Comparison of ENCODE assay signal across 21 cellular contexts in the genomic region with DNA sequence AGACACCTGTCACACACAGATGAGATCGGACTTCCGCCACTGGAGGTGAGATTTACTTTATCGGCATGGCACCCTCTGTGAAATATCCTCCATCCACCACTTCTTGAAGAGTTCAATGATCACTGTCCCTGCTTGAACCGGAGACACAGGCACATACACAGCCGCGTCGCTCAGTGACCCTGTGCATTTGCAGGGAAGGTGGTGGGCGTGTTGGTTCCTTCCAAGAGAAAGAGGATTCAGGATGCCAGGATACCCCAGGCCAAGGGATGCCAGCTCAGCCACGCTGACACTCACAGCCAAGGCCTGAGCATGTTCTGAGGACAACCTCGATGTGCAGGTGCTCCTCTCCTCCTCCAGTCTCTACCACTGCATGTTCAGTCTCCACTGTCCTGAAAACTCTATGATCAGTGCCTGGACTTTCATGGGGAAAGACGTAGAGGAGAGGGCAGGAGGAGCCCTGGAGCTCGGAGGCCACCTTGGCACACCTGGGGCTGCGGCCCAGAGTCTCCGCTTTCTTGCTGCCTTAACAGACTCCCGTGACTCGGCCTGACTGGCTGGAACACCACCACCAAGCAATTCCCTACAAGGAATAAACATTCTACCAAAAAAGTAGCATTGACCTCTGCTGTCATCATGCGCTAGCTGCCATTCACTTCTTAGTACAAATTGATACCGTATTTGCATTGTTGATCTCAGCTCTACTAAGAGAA.
DNase-seq lines count a peak whose midpoint lies in the region; ATAC-seq and TF ChIP-seq lines count a peak whose summit lies in the region.
"Had no signal": no experiment of that assay in that cellular context is flagged by ENCODE, and none has a peak within 500 bp of the region (broad histone marks: within the 10 kb centered on the region; RNA-seq: fewer than 3 reads in every experiment).

No MANE protein-coding gene starts in this region.

- H3K4me3 ChIP-seq in right atrium auricular region = no peak overlapping the region
- H3K4me3 ChIP-seq in upper lobe of right lung = no peak overlapping the region

- DNase-seq in cardiac septum (ENCODE audit: low spot score) (peak; percentile 55), right atrium auricular region (ENCODE audit: low spot score) (no peak), ecto neural progenitor cell (ENCODE audit: low spot score) (peak; percentile 17), mesenteric fat pad (ENCODE audit: low spot score) (peak; percentile 51), upper lobe of right lung (peak; percentile 44), foreskin melanocyte (no peak), GF-D8 (lab: John Stamatoyannopoulos, UW) (no peak)
- no peak for DNase-seq in activated naive CD4-positive, alpha-beta T cell treated with anti-CD3 and anti-CD28 coated beads, Interleukin-2, amount 50 U/mL, for 72 hours (ENCODE audit: low spot score in 2 of 2)
- DNase-seq: CD4-positive, alpha-beta memory T cell; DMS 273 treated with DMSO at 0.1 percent for 48 hours; GOT3; IMR-90; NCI-H1105; NCI-H2029 treated with DMSO at 0.1 percent for 48 hours; NCI-H345; NCI-H524; NCI-H774; NK-92 treated with Interleukin-12 subunit alpha and Interleukin-12 subunit beta, amount 100 ng/mL, for 24 hours had no signal

- ATAC-seq in upper lobe of right lung = no peak
- no peak for ATAC-seq in activated naive CD4-positive, alpha-beta T cell treated with anti-CD3 and anti-CD28 coated beads, Interleukin-2, amount 50 U/mL, for 72 hours

- no peak overlapping the region for H3K27ac Mint-ChIP-seq in activated naive CD4-positive, alpha-beta T cell treated with anti-CD3 and anti-CD28 coated beads, Interleukin-2, amount 50 U/mL, for 72 hours
- H3K27ac Mint-ChIP-seq: CD4-positive, alpha-beta memory T cell had no signal

- H3K36me3 ChIP-seq in right atrium auricular region (no peaks in the 10 kb centered on the region), upper lobe of right lung (no peaks in the 10 kb centered on the region)

- no peaks in the 10 kb centered on the region for H3K4me1 ChIP-seq in right atrium auricular region
- H3K4me1 ChIP-seq in upper lobe of right lung = no peaks in the 10 kb centered on the region
- H3K4me1 ChIP-seq: Caco-2 had no signal

- TF ChIP-seq CTCF in right atrium auricular region (IDR thresholded peaks at IDR 0.05) = no peak
- TF ChIP-seq CTCF in upper lobe of right lung (IDR thresholded peaks at IDR 0.05) = no peak

- H3K27ac ChIP-seq in right atrium auricular region (no peak overlapping the region), upper lobe of right lung (no peak overlapping the region)
- H3K27ac ChIP-seq: KMS-11, RWPE1 had no signal

- no peaks in the 10 kb centered on the region for H3K36me3 Mint-ChIP-seq in activated naive CD4-positive, alpha-beta T cell treated with anti-CD3 and anti-CD28 coated beads, Interleukin-2, amount 50 U/mL, for 72 hours
- H3K36me3 Mint-ChIP-seq: CD4-positive, alpha-beta memory T cell had no signal

- H3K9me3 ChIP-seq in right atrium auricular region = peaks cover 0 to 5% of the 10 kb centered on the region in 2 donors
- no peaks in the 10 kb centered on the region for H3K9me3 ChIP-seq in upper lobe of right lung
- H3K9me3 ChIP-seq: Caco-2 had no signal

- no peaks in the 10 kb centered on the region for H3K27me3 ChIP-seq in right atrium auricular region
- H3K27me3 ChIP-seq in upper lobe of right lung = no peaks in the 10 kb centered on the region

- H3K9me3 Mint-ChIP-seq in activated naive CD4-positive, alpha-beta T cell treated with anti-CD3 and anti-CD28 coated beads, Interleukin-2, amount 50 U/mL, for 72 hours = peaks cover 8 to 10% of the 10 kb centered on the region in 2 donors

- intact Hi-C loops in cardiac septum (cut with DNase I) = no loop called here
- intact Hi-C loops in upper lobe of right lung (cut with DNase I) = no loop called here

Comparison
In these comparisons a context has a peak if more than half of its experiments do, and no peak if none do; other contexts are left out.
1. DNase-seq: peak in cardiac septum (single experiment), ecto neural progenitor cell (single experiment), mesenteric fat pad (single experiment) and upper lobe of right lung (single experiment); none in right atrium auricular region (single experiment), foreskin melanocyte (single experiment), GF-D8 (single experiment) and activated naive CD4-positive, alpha-beta T cell treated with anti-CD3 and anti-CD28 coated beads, Interleukin-2, amount 50 U/mL, for 72 hours (0 of 2).